1 cellular context compared by ENCODE assay signal in the genomic region with DNA sequence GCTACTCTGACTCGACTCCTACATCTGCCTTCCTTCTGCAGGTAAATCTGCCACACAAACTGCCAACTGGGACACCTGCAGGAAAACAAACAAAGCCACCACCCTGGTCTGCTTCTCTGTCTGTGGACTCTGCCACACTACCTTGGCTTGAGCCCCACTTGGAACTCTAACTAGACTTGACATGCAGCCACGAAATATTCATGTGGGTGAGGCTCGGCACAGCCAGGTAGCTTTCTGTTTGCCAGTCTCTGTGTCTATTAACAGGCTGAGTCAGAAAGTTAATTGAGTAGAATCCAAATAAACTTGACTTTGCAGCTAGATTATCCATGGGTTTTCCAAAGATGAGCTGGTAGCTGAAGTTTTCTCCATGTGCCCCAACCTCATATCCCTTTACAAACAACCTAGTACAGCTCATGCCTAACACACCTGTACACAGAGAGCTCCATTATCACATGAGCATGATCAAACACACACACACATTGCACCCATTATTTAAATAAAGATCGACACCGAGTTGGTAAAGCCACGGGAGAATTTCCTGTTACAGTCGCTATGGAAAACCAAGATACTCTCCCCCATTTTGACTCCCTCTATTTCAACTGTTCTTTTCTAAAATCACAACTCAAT.
TF ChIP-seq lines count a peak whose summit lies in the region.

No MANE protein-coding gene starts in this region.

TF ChIP-seq in K562, 482 proteins besides CTCF, POLR2A, EP300 and RAD21:
- TF ChIP-seq, protein P1, sequence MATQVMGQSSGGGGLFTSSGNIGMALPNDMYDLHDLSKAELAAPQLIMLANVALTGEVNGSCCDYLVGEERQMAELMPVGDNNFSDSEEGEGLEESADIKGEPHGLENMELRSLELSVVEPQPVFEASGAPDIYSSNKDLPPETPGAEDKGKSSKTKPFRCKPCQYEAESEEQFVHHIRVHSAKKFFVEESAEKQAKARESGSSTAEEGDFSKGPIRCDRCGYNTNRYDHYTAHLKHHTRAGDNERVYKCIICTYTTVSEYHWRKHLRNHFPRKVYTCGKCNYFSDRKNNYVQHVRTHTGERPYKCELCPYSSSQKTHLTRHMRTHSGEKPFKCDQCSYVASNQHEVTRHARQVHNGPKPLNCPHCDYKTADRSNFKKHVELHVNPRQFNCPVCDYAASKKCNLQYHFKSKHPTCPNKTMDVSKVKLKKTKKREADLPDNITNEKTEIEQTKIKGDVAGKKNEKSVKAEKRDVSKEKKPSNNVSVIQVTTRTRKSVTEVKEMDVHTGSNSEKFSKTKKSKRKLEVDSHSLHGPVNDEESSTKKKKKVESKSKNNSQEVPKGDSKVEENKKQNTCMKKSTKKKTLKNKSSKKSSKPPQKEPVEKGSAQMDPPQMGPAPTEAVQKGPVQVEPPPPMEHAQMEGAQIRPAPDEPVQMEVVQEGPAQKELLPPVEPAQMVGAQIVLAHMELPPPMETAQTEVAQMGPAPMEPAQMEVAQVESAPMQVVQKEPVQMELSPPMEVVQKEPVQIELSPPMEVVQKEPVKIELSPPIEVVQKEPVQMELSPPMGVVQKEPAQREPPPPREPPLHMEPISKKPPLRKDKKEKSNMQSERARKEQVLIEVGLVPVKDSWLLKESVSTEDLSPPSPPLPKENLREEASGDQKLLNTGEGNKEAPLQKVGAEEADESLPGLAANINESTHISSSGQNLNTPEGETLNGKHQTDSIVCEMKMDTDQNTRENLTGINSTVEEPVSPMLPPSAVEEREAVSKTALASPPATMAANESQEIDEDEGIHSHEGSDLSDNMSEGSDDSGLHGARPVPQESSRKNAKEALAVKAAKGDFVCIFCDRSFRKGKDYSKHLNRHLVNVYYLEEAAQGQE (CRISPR knock-in tag; IDR thresholded peaks at IDR 0.05; ENCODE audit: low read depth): no peak
- TF ChIP-seq KHSRP (IDR thresholded peaks at IDR 0.05) (no peak), ZC3H4 (CRISPR knock-in tag; IDR thresholded peaks at IDR 0.05; ENCODE audit: borderline replicate concordance) (no peak), ZNF445 (CRISPR knock-in tag; IDR thresholded peaks at IDR 0.05; ENCODE audit: low read depth) (no peak), FIP1L1 (IDR thresholded peaks at IDR 0.05; ENCODE audit: low read depth, low read length, poor library complexity, severe bottlenecking) (no peak), TCF15 (CRISPR knock-in tag; IDR thresholded peaks at IDR 0.05) (no peak), ZZZ3 (IDR thresholded peaks at IDR 0.05) (no peak), RB1 (IDR thresholded peaks at IDR 0.05; ENCODE audit: low read depth) (no peak), SP1 (CRISPR knock-in tag; IDR thresholded peaks at IDR 0.05) (no peak), ADNP (tag; IDR thresholded peaks at IDR 0.05) (no peak), RFX5 (IDR thresholded peaks at IDR 0.05; ENCODE audit: low read depth, low read length) (no peak), DEAF1 (CRISPR knock-in tag; IDR thresholded peaks at IDR 0.05) (no peak), MEF2A (IDR thresholded peaks at IDR 0.05; ENCODE audit: control insufficient read depth, low read depth, low read length) (no peak), ZFP1 (CRISPR knock-in tag; IDR thresholded peaks at IDR 0.05) (no peak), ZNF324 (CRISPR knock-in tag; IDR thresholded peaks at IDR 0.05) (no peak), ZNF174 (CRISPR knock-in tag; IDR thresholded peaks at IDR 0.05) (no peak), NCOR1 (IDR thresholded peaks at IDR 0.05) (no peak), KAT8 (IDR thresholded peaks at IDR 0.05; ENCODE audit: low read depth) (no peak)
